ENCODE assay signal across 9 cellular contexts in genomic region chr14:75333523-75334190, GRCh38. TPM values are rescaled to one million over a fixed set of nuclear protein-coding genes. Genes with fewer than 3 reads are reported as not detected.
DNase-seq lines count a peak whose midpoint lies in the region; ATAC-seq and TF ChIP-seq lines count a peak whose summit lies in the region.
"Had no signal": no experiment of that assay in that cellular context is flagged by ENCODE, and none has a peak within 500 bp of the region (broad histone marks: within the 10 kb centered on the region; RNA-seq: fewer than 3 reads in every experiment).

No MANE protein-coding gene starts in this region.

- H4K91ac ChIP-seq in mesenchymal stem cell (ENCODE audit: low read length), result no peak overlapping the region

- H3K9ac ChIP-seq in mesenchymal stem cell (ENCODE audit: low read length), result peak overlapping the region; percentile 53

- CTCF ChIA-PET in WTC11 (lab: Charles Lee), result interaction anchor here (1.0 to 1.1 kb wide), 2 partner anchors 182 to 244 kb away, joined by 3 read pairs; no protein-coding TSS in a partner anchor

- POLR2A ChIA-PET in WTC11 (lab: Charles Lee), result no interaction called here

- DNase-seq in activated gamma-delta T cell treated with Interleukin-2 at 50 U/mL for 16 hours, result peak; percentile 12
- no peak for DNase-seq in activated gamma-delta T cell (lab: John Stamatoyannopoulos, UW)
- no peak for DNase-seq in activated naive CD4-positive, alpha-beta T cell treated with anti-CD3 and anti-CD28 coated beads, Interleukin-2, amount 50 U/mL, for 72 hours (ENCODE audit: low spot score in 2 of 2)
- no peak for DNase-seq in mesenchymal stem cell
- no peak for DNase-seq in transverse colon
- DNase-seq in WTC11 (ENCODE audit: low spot score), result no peak
- no peak for DNase-seq in DMS 273 (lab: John Stamatoyannopoulos, UW; ENCODE audit: unreplicated experiment)
- DNase-seq in foreskin fibroblast, result no peak
- DNase-seq: NCI-H1694 treated with DMSO at 0.1 percent for 48 hours had no signal

- H3K79me1 ChIP-seq in mesenchymal stem cell (replicated peaks; ENCODE audit: low read length, poor library complexity, severe bottlenecking), result no peaks in the 10 kb centered on the region

- 96% methylated on average over 27 of the region's 27 CpGs for WGBS in mesenchymal stem cell
- 40 to 66% methylated on average over 1 to 26 of the region's 27 CpGs for WGBS in transverse colon (ENCODE audit: low coverage in 1 of 2), 2 donors

- H3K27me3 ChIP-seq in mesenchymal stem cell (ENCODE audit: control insufficient read depth in 1 of 2, insufficient read depth in 1 of 2, low read length in 2 of 2) (peaks cover 0 to 18% of the 10 kb centered on the region in 2 experiments), transverse colon (no peaks in the 10 kb centered on the region)

- no peak overlapping the region for H2BK5ac ChIP-seq in mesenchymal stem cell (ENCODE audit: low read depth, low read length, poor library complexity, severe bottlenecking)

- H3K36me3 ChIP-seq in mesenchymal stem cell (ENCODE audit: control insufficient read depth in 1 of 2, insufficient read depth in 2 of 2, low read depth in 1 of 2, low read length in 2 of 2) (no peaks in the 10 kb centered on the region), transverse colon (no peaks in the 10 kb centered on the region)

- H3K23ac ChIP-seq in mesenchymal stem cell (ENCODE audit: low read length in 2 of 2), result no peak overlapping the region

- peak overlapping the region; percentile 45 for H2BK15ac ChIP-seq in mesenchymal stem cell (ENCODE audit: low read depth, poor library complexity, severe bottlenecking)

- no peak overlapping the region for H3K4me3 Mint-ChIP-seq in WTC11

- no peak overlapping the region for H2AFZ ChIP-seq in mesenchymal stem cell (ENCODE audit: low read depth, low read length)

- H3K18ac ChIP-seq in mesenchymal stem cell (ENCODE audit: low read depth in 1 of 2, low read length in 2 of 2), result peak overlapping the region in 1 of 2 experiments; percentile 75

- H4K8ac ChIP-seq in mesenchymal stem cell (ENCODE audit: low read length), result no peak overlapping the region

- H3K4me2 ChIP-seq in mesenchymal stem cell (ENCODE audit: low read length, poor library complexity, severe bottlenecking), result no peak overlapping the region

- H3K4me1 ChIP-seq in mesenchymal stem cell (ENCODE audit: control insufficient read depth, insufficient read depth, low read depth, low read length) (no peaks in the 10 kb centered on the region), transverse colon (peaks cover 0 to 15% (median 0%) of the 10 kb centered on the region in 4 donors)

- no peak overlapping the region for H2BK120ac ChIP-seq in mesenchymal stem cell (ENCODE audit: low read depth, low read length)

- no peak for TF ChIP-seq POLR2A in transverse colon (IDR thresholded peaks at IDR 0.05)

- no peak overlapping the region for H3K4ac ChIP-seq in mesenchymal stem cell (ENCODE audit: low read depth in 1 of 2, low read length in 2 of 2)

- no peak for TF ChIP-seq EP300 in transverse colon (IDR thresholded peaks at IDR 0.05; ENCODE audit: low read depth)

- H3K9me3 Mint-ChIP-seq in activated naive CD4-positive, alpha-beta T cell treated with anti-CD3 and anti-CD28 coated beads, Interleukin-2, amount 50 U/mL, for 72 hours, result no peaks in the 10 kb centered on the region
- peaks cover 22% of the 10 kb centered on the region for H3K9me3 Mint-ChIP-seq in WTC11

- intact Hi-C loops in transverse colon (cut with DNase I; ENCODE audit: low total_unique reads), result no loop called here

- peak; percentile 25 to 38 for ATAC-seq in activated naive CD4-positive, alpha-beta T cell treated with anti-CD3 and anti-CD28 coated beads, Interleukin-2, amount 50 U/mL, for 72 hours
- no peak for ATAC-seq in WTC11

- no peaks in the 10 kb centered on the region for H3K4me1 Mint-ChIP-seq in WTC11

- H3K27ac ChIP-seq in mesenchymal stem cell (ENCODE audit: low read length, poor library complexity, severe bottlenecking) (no peak overlapping the region), transverse colon (peak overlapping the region; percentile 45 to 79 (median 66))

- peak overlapping the region in 1 of 2 experiments; percentile 60 for H2BK12ac ChIP-seq in mesenchymal stem cell (ENCODE audit: low read length in 2 of 2)

- H3K4me3 ChIP-seq in mesenchymal stem cell (ENCODE audit: insufficient read depth in 1 of 2, low read depth in 1 of 2, low read length in 2 of 2) (no peak overlapping the region), transverse colon (peak overlapping the region in 2 of 4 donors; percentile 13 to 29), foreskin fibroblast (ENCODE audit: low read depth in 1 of 2, low read length in 2 of 2) (no peak overlapping the region)

- H2AK5ac ChIP-seq in mesenchymal stem cell (ENCODE audit: low read length, severe bottlenecking), result no peak overlapping the region

- peak overlapping the region in 1 of 2 donors; percentile 83 for H3K27ac Mint-ChIP-seq in activated naive CD4-positive, alpha-beta T cell treated with anti-CD3 and anti-CD28 coated beads, Interleukin-2, amount 50 U/mL, for 72 hours
- H3K27ac Mint-ChIP-seq in WTC11, result no peak overlapping the region

- no peaks in the 10 kb centered on the region for H3K36me3 Mint-ChIP-seq in activated naive CD4-positive, alpha-beta T cell treated with anti-CD3 and anti-CD28 coated beads, Interleukin-2, amount 50 U/mL, for 72 hours
- H3K36me3 Mint-ChIP-seq in WTC11, result peaks cover 5% of the 10 kb centered on the region; the same call in 1 of the 2 replicates

- H3K9me3 ChIP-seq in mesenchymal stem cell (ENCODE audit: control insufficient read depth, low read length) (peaks cover 3% of the 10 kb centered on the region), transverse colon (no peaks in the 10 kb centered on the region)

- no peaks in the 10 kb centered on the region; the same call in 1 of the 2 replicates for H3K27me3 Mint-ChIP-seq in WTC11 (ENCODE audit: low read depth)

- TF ChIP-seq CTCF in transverse colon (IDR thresholded peaks at IDR 0.05) (no peak), WTC11 (IDR thresholded peaks at IDR 0.05) (no peak), foreskin fibroblast (IDR thresholded peaks at IDR 0.05; ENCODE audit: low read depth, low read length) (no peak)

- peak overlapping the region in 1 of 2 experiments; percentile 85 for H3K14ac ChIP-seq in mesenchymal stem cell (ENCODE audit: low read length in 2 of 2)

- in situ Hi-C loops in transverse colon (cut with MboI; ENCODE audit: low pct_ligation_motif_present in 1 of 4, low pct_unique_long_range_greater_than_20kb in 1 of 4, low sequenced_read_pairs in 3 of 4), result no loop called here

TF ChIP-seq in WTC11, 78 proteins besides CTCF, POLR2A, EP300 and RAD21:
- no peak for TF ChIP-seq ZNF219 (CRISPR knock-in tag; IDR thresholded peaks at IDR 0.05; ENCODE audit: borderline replicate concordance)
- TF ChIP-seq ZNF317 (CRISPR knock-in tag; IDR thresholded peaks at IDR 0.05; ENCODE audit: borderline replicate concordance, low read depth), result no peak
- TF ChIP-seq SP1 (CRISPR knock-in tag; conservative IDR thresholded peaks at IDR 0.05), result no peak
- TF ChIP-seq ZBTB43 (CRISPR knock-in tag; IDR thresholded peaks at IDR 0.05), result no peak
- TF ChIP-seq MLX (CRISPR knock-in tag; IDR thresholded peaks at IDR 0.05), result no peak
- TF ChIP-seq OVOL2 (CRISPR knock-in tag; IDR thresholded peaks at IDR 0.05; ENCODE audit: borderline replicate concordance), result no peak
- TF ChIP-seq IRF1 (CRISPR knock-in tag; IDR thresholded peaks at IDR 0.05), result no peak
- no peak for TF ChIP-seq E2F1 (CRISPR knock-in tag; IDR thresholded peaks at IDR 0.05)
- no peak for TF ChIP-seq NR2C2 (CRISPR knock-in tag; IDR thresholded peaks at IDR 0.05)
- no peak for TF ChIP-seq NFYB (CRISPR knock-in tag; conservative IDR thresholded peaks at IDR 0.05; ENCODE audit: low read depth)

RNA-seq across cellular contexts. Expression of gene FOS, which starts 55.0 kb away (rescaled TPM):
- 10 to 100 TPM; 55.8 to 65.9 TPM for total RNA-seq in activated naive CD4-positive, alpha-beta T cell treated with anti-CD3 and anti-CD28 coated beads, Interleukin-2, amount 50 U/mL, for 72 hours
- polyA plus RNA-seq in mesenchymal stem cell (2013, experiment 1 of 2), result 587 TPM
- 551 TPM for polyA plus RNA-seq in mesenchymal stem cell (2013, experiment 2 of 2)
- 1,000 to 10,000 TPM in 2 of 4 donors, 100 to 1,000 TPM in 2; 345 to 1,356 (median 884) TPM for total RNA-seq in transverse colon
- total RNA-seq in WTC11 (2021), result 23.9 to 57.4 TPM (median 50.8 TPM) in 3 replicates
